In the genomic region with DNA sequence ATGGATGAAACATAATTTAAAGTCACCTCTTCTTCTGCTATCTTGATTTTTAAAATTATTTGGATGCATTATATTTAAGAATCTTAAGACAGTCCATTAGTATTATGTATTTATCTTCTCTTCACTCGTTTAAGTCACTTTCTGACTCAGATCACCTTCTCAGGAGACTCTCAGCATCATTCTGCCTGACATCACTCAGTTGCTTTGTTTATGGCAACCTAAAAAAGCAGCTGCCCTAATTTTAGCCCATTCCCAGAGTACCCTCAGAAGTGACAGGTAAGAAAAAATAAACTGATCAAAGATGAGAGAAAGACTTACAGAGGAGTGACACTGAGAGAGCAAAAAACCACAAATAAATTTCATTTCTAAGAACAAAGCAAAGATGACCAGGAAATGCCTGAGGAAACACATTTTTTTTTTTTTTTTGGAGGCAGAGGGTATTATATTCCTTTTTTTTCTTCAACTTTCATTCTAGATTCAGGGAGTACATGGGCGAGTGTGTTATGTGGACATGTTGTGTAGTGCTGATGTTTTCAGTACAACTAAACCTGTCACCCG, we compare ENCODE assay signal across 12 cellular contexts.
A peak's percentile ranks its signal among the peaks of the same experiment; 100 is the strongest.
DNase-seq lines count a peak whose midpoint lies in the region; ATAC-seq and TF ChIP-seq lines count a peak whose summit lies in the region.
"Had no signal": no experiment of that assay in that cellular context is flagged by ENCODE, and none has a peak within 500 bp of the region (broad histone marks: within the 10 kb centered on the region; RNA-seq: fewer than 3 reads in every experiment).

No MANE protein-coding gene starts in this region.

- H3K9me3 Mint-ChIP-seq in CD14-positive monocyte = peaks cover 2 to 9% (median 6%) of the 10 kb centered on the region in 7 donors
- no peaks in the 10 kb centered on the region for H3K9me3 Mint-ChIP-seq in activated CD8-positive, alpha-beta T cell treated with anti-CD3 and anti-CD28 coated beads for 36 hours

- H3K79me2 ChIP-seq in hepatocyte = no peaks in the 10 kb centered on the region

- no peaks in the 10 kb centered on the region for H3K9me2 ChIP-seq in hepatocyte (replicated peaks; ENCODE audit: insufficient read depth)

- DNase-seq in CD14-positive monocyte (ENCODE audit: low spot score) (no peak), hepatocyte (ENCODE audit: low spot score) (no peak), NCI-H2107 treated with DMSO at 0.1 percent for 48 hours (lab: John Stamatoyannopoulos, UW; ENCODE audit: unreplicated experiment) (no peak)
- no peak for DNase-seq in activated CD8-positive, alpha-beta T cell treated with anti-CD3 and anti-CD28 coated beads for 36 hours
- DNase-seq: activated T-cell treated with anti-CD3 and anti-CD28 coated beads, Interleukin-2, amount 50 U/mL, for 1 hour; amniotic stem cell; left colon; NCI-H748 treated with DMSO at 0.1 percent for 48 hours had no signal

- H3K36me3 ChIP-seq in hepatocyte (replicated peaks; ENCODE audit: insufficient read depth, low read depth) = no peaks in the 10 kb centered on the region

- H3K4me1 Mint-ChIP-seq in CD14-positive monocyte = peaks cover 4% of the 10 kb centered on the region
- no peaks in the 10 kb centered on the region for H3K4me1 Mint-ChIP-seq in activated CD8-positive, alpha-beta T cell treated with anti-CD3 and anti-CD28 coated beads for 36 hours (ENCODE audit: low read depth)

- 88% methylated on average over 3 of the region's 3 CpGs for WGBS in hepatocyte (ENCODE audit: low lambda C conversion rate, missing lambda C conversion rate)

- H3K4me3 ChIP-seq in hepatocyte = no peak overlapping the region

- H3K27me3 ChIP-seq in hepatocyte = no peaks in the 10 kb centered on the region

- no peak overlapping the region for H3K27ac ChIP-seq in hepatocyte

- H3K9me3 ChIP-seq in hepatocyte (ENCODE audit: low read depth) = no peaks in the 10 kb centered on the region

- CTCF ChIA-PET in activated CD8-positive, alpha-beta T cell treated with anti-CD3 and anti-CD28 coated beads for 36 hours (lab: Charles Lee) = no interaction called here

- ATAC-seq in GM18499 (IDR thresholded peaks at IDR 0.05; ENCODE audit: insufficient read depth, unreplicated experiment) (peak; percentile 40), GM19463 (IDR thresholded peaks at IDR 0.05; ENCODE audit: unreplicated experiment) (peak; percentile 24), HG02870 (IDR thresholded peaks at IDR 0.05; ENCODE audit: unreplicated experiment) (peak; percentile 39), HG03442 (IDR thresholded peaks at IDR 0.05; ENCODE audit: unreplicated experiment) (peak; percentile 36)
- no peak for ATAC-seq in activated CD8-positive, alpha-beta T cell treated with anti-CD3 and anti-CD28 coated beads for 36 hours
- ATAC-seq: left colon had no signal

- H3K36me3 Mint-ChIP-seq in CD14-positive monocyte = no peaks in the 10 kb centered on the region
- H3K36me3 Mint-ChIP-seq in activated CD8-positive, alpha-beta T cell treated with anti-CD3 and anti-CD28 coated beads for 36 hours (ENCODE audit: low read depth) = no peaks in the 10 kb centered on the region

- H3K27ac Mint-ChIP-seq in CD14-positive monocyte = no peak overlapping the region
- no peak overlapping the region for H3K27ac Mint-ChIP-seq in activated CD8-positive, alpha-beta T cell treated with anti-CD3 and anti-CD28 coated beads for 36 hours

- H3K4me2 ChIP-seq in hepatocyte = no peak overlapping the region

- H3K27me3 Mint-ChIP-seq in CD14-positive monocyte (ENCODE audit: low read depth in 3 of 3) = peaks cover 0 to 3% (median 0%) of the 10 kb centered on the region in 3 donors
- peaks cover 1% of the 10 kb centered on the region for H3K27me3 Mint-ChIP-seq in activated CD8-positive, alpha-beta T cell treated with anti-CD3 and anti-CD28 coated beads for 36 hours

- intact Hi-C loops in CD14-positive monocyte (cut with micrococcal nuclease) = no loop called here
- intact Hi-C loops in activated CD8-positive, alpha-beta T cell treated with anti-CD3 and anti-CD28 coated beads for 36 hours (cut with micrococcal nuclease) = no loop called here

- TF ChIP-seq CTCF in CD14-positive monocyte (IDR thresholded peaks at IDR 0.05) (no peak), hepatocyte (IDR thresholded peaks at IDR 0.05; ENCODE audit: poor library complexity) (no peak)
- no peak for TF ChIP-seq CTCF in activated CD8-positive, alpha-beta T cell treated with anti-CD3 and anti-CD28 coated beads for 36 hours (IDR thresholded peaks at IDR 0.05)

- no peaks in the 10 kb centered on the region for H3K4me1 ChIP-seq in hepatocyte (ENCODE audit: insufficient read depth)

- no peak overlapping the region for H3K4me3 Mint-ChIP-seq in CD14-positive monocyte
- H3K4me3 Mint-ChIP-seq in activated CD8-positive, alpha-beta T cell treated with anti-CD3 and anti-CD28 coated beads for 36 hours = no peak overlapping the region

- no peaks in the 10 kb centered on the region for H4K20me1 ChIP-seq in hepatocyte (ENCODE audit: insufficient read depth, poor library complexity, severe bottlenecking)

- no peak overlapping the region for H2AFZ ChIP-seq in hepatocyte

- POLR2A ChIA-PET in activated CD8-positive, alpha-beta T cell treated with anti-CD3 and anti-CD28 coated beads for 36 hours (lab: Charles Lee) = no interaction called here
